ENCODE assay signal across 8 cellular contexts in genomic region chr17:40317880-40318834, GRCh38. TPM values are rescaled to one million over a fixed set of nuclear protein-coding genes. Genes with fewer than 3 reads are reported as not detected.
DNase-seq lines count a peak whose midpoint lies in the region; ATAC-seq and TF ChIP-seq lines count a peak whose summit lies in the region.

No MANE protein-coding gene starts in this region.

- peak; percentile 98 for DNase-seq in GM10248 (ENCODE audit: extremely low spot score)
- DNase-seq in NCI-H1417 (lab: John Stamatoyannopoulos, UW), result peak; percentile 93 to 95 (median 95)
- DNase-seq in SW 1271 (lab: John Stamatoyannopoulos, UW), result peak; percentile 77 to 92
- peak; percentile 99 for DNase-seq in adipocyte (ENCODE audit: low read depth)
- DNase-seq in heart right ventricle, result peak; percentile 94 to 96
- peak; percentile 83 to 99 (median 94) for DNase-seq in posterior cingulate gyrus
- DNase-seq in upper lobe of left lung, result peak; percentile 98 to 99

- H3K27me3 ChIP-seq in adipocyte (replicated peaks; ENCODE audit: control insufficient read depth, insufficient read depth, low read length) (no peaks in the 10 kb centered on the region), heart right ventricle (no peaks in the 10 kb centered on the region), upper lobe of left lung (no peaks in the 10 kb centered on the region)

- no peaks in the 10 kb centered on the region for H3K9me3 ChIP-seq in adipocyte (ENCODE audit: control insufficient read depth, low read length)
- no peaks in the 10 kb centered on the region for H3K9me3 ChIP-seq in heart right ventricle
- H3K9me3 ChIP-seq in upper lobe of left lung, result no peaks in the 10 kb centered on the region

- TF ChIP-seq POLR2A in upper lobe of left lung (IDR thresholded peaks at IDR 0.05), result peak in 3 of 4 donors; percentile 62 to 88 (median 67)

- ATAC-seq in HG02623 (IDR thresholded peaks at IDR 0.05; ENCODE audit: unreplicated experiment) (peak; percentile 67), heart right ventricle (peak; percentile 86 to 93 (median 91)), upper lobe of left lung (ENCODE audit: low FRiP score in 2 of 2) (peak; percentile 92 to 95)

- peak overlapping the region; percentile 91 for H3K9ac ChIP-seq in adipocyte (ENCODE audit: low read length)

- 0% methylated on average over 67 to 70 of the region's 70 CpGs for WGBS in heart right ventricle, 2 donors
- WGBS in upper lobe of left lung, 2 donors, result 1% methylated on average over 14 to 55 of the region's 70 CpGs

- no peaks in the 10 kb centered on the region for H3K36me3 ChIP-seq in adipocyte (ENCODE audit: control insufficient read depth, insufficient read depth, low read length, severe bottlenecking)
- no peaks in the 10 kb centered on the region for H3K36me3 ChIP-seq in heart right ventricle
- H3K36me3 ChIP-seq in upper lobe of left lung, result no peaks in the 10 kb centered on the region

- intact Hi-C loops in heart right ventricle (cut with DNase I) (loop anchor here in 3 of 10 donors (2.0 kb wide), 3 partner anchors 23 to 29 kb away; no protein-coding TSS in a partner anchor), posterior cingulate gyrus (cut with DNase I) (no loop called here)

- no peak for TF ChIP-seq EP300 in upper lobe of left lung (IDR thresholded peaks at IDR 0.05)

- H3K27ac ChIP-seq in heart right ventricle (peak overlapping the region; percentile 83 to 98 (median 96)), upper lobe of left lung (peak overlapping the region; percentile 93 to 96 (median 96))

- H3K4me1 ChIP-seq in adipocyte (ENCODE audit: control insufficient read depth, insufficient read depth, low read length), result peaks cover 70% of the 10 kb centered on the region
- peaks cover 47 to 96% (median 88%) of the 10 kb centered on the region in 9 donors for H3K4me1 ChIP-seq in heart right ventricle
- peaks cover 88 to 96% (median 90%) of the 10 kb centered on the region in 4 donors for H3K4me1 ChIP-seq in upper lobe of left lung

- TF ChIP-seq CTCF in GM10248 (IDR thresholded peaks at IDR 0.05; ENCODE audit: control extremely low read depth, extremely low read depth, low read depth, missing control alignments) (no peak), heart right ventricle (IDR thresholded peaks at IDR 0.05) (peak in 1 of 9 donors; percentile 11), upper lobe of left lung (IDR thresholded peaks at IDR 0.05) (no peak)

- POLR2A ChIA-PET in GM10248 (lab: Yijun Ruan, JAX), result interaction anchor here (0.8 kb wide), 1 partner anchor 1371 kb away, joined by 4 read pairs; no protein-coding TSS in a partner anchor

- H3K4me3 ChIP-seq in adipocyte (ENCODE audit: low read length), result peak overlapping the region; percentile 94
- peak overlapping the region; percentile 75 to 100 (median 94) for H3K4me3 ChIP-seq in heart right ventricle
- peak overlapping the region; percentile 82 to 98 (median 88) for H3K4me3 ChIP-seq in upper lobe of left lung

- CTCF ChIA-PET in GM10248 (lab: Yijun Ruan, JAX), result interaction anchor here (0.9 to 30.0 kb wide), 15 partner anchors 8 to 215 kb away, joined by 3 to 604 read pairs (median 4); partner anchors contain the start of genes GJD3, RARA and WIPF2

RNA-seq across cellular contexts. Expression of gene RARA, which starts 9.2 kb away (rescaled TPM):
- total RNA-seq in heart right ventricle (10 to 100 TPM; 11.2 to 34.0 (median 18.3) TPM), upper lobe of left lung (10 to 100 TPM; 45.7 to 95.6 (median 85.9) TPM)
- 10 to 100 TPM; 19.0 to 20.8 TPM for polyA plus RNA-seq in heart right ventricle

RNA-seq across cellular contexts. Expression of gene CDC6, which starts 30.5 kb away (rescaled TPM):
- total RNA-seq in heart right ventricle (1 to 10 TPM in 4 of 10 donors, under 1 TPM in 6; 0.49 to 3.0 (median 0.86) TPM), upper lobe of left lung (1 to 10 TPM; 1.1 to 5.1 (median 2.3) TPM)
- polyA plus RNA-seq in heart right ventricle, result 1 to 10 TPM in 1 of 2 donors, under 1 TPM in 1; 0.66 to 1.8 TPM

RNA-seq across cellular contexts. Expression of gene GJD3, which starts 46.4 kb away (rescaled TPM):
- total RNA-seq in heart right ventricle, result 1 to 10 TPM in 9 of 10 donors, under 1 TPM in 1; 0.79 to 6.2 (median 2.1) TPM
- under 1 TPM; 0.65 to 0.88 TPM for polyA plus RNA-seq in heart right ventricle
- total RNA-seq in upper lobe of left lung, result 1 to 10 TPM in 4 of 6 donors, not detected in 2; 1.7 to 8.4 (median 4.5) TPM

Comparison
In these comparisons a context has a peak if more than half of its experiments do, and no peak if none do; other contexts are left out.
1. Peak in every context shown above with its lines: DNase-seq, ATAC-seq, H3K4me3 ChIP-seq and H3K27ac ChIP-seq.